In genomic region chr14:68911594-68912227, GRCh38 we compare ENCODE assay signal across 8 cellular contexts.
DNase-seq lines count a peak whose midpoint lies in the region; ATAC-seq, FAIRE-seq and TF ChIP-seq lines count a peak whose summit lies in the region.

No MANE protein-coding gene starts in this region.

- ATAC-seq in HG02763 (IDR thresholded peaks at IDR 0.05; ENCODE audit: unreplicated experiment) (peak; percentile 57), GM18867 (IDR thresholded peaks at IDR 0.05; ENCODE audit: unreplicated experiment) (no peak)

- H3K27me3 ChIP-seq in bronchial epithelial cell (ENCODE audit: control insufficient read depth, insufficient read depth, low read length), result no peaks in the 10 kb centered on the region
- no peaks in the 10 kb centered on the region for H3K27me3 ChIP-seq in keratinocyte (ENCODE audit: control insufficient read depth, extremely low read depth, insufficient read depth, low read length)

- no peaks in the 10 kb centered on the region for H3K9me3 ChIP-seq in keratinocyte (ENCODE audit: control insufficient read depth, low read depth, low read length)

- H4K20me1 ChIP-seq in keratinocyte (ENCODE audit: control insufficient read depth, extremely low read depth, insufficient read depth, low read length), result peaks cover 86% of the 10 kb centered on the region

- no peaks in the 10 kb centered on the region for H3K9me1 ChIP-seq in keratinocyte (ENCODE audit: control insufficient read depth, extremely low read depth, insufficient read depth, low read length)

- peaks cover 91% of the 10 kb centered on the region for H3K79me2 ChIP-seq in keratinocyte (ENCODE audit: control insufficient read depth, insufficient read depth, low read length)

- dilution Hi-C loops in keratinocyte (cut with MboI; ENCODE audit: extremely low pct_ligation_motif_present, low sequenced_read_pairs), result no loop called here

- H3K4me3 ChIP-seq in bronchial epithelial cell (ENCODE audit: low read depth, low read length), result no peak overlapping the region
- H3K4me3 ChIP-seq in keratinocyte (ENCODE audit: control insufficient read depth in 2 of 3, extremely low read depth in 1 of 3, insufficient read depth in 2 of 3, low read depth in 1 of 3, low read length in 3 of 3), result no peak overlapping the region

- TF ChIP-seq CTCF in bronchial epithelial cell (IDR thresholded peaks at IDR 0.05; ENCODE audit: insufficient read depth, low read length, severe bottlenecking), result peak; percentile 92
- peak; percentile 95 to 99 (median 95) for TF ChIP-seq CTCF in keratinocyte (optimal IDR thresholded peaks at IDR 0.05 in 1 of 3, IDR thresholded peaks at IDR 0.05 in 1 of 3, conservative IDR thresholded peaks at IDR 0.05 in 1 of 3; ENCODE audit: extremely low read depth in 1 of 3, insufficient read depth in 2 of 3, low read length in 3 of 3)

- H3K4me1 ChIP-seq in keratinocyte (ENCODE audit: control insufficient read depth, extremely low read depth, insufficient read depth, low read length), result no peaks in the 10 kb centered on the region

- H3K27ac ChIP-seq in keratinocyte (ENCODE audit: control insufficient read depth, insufficient read depth, low read length), result no peak overlapping the region

- FAIRE-seq in bronchial epithelial cell (lab: Jason Lieb, UNC), result no peak
- peak; percentile 43 for FAIRE-seq in keratinocyte (lab: Jason Lieb, UNC)

- H3K9ac ChIP-seq in keratinocyte (ENCODE audit: control insufficient read depth, extremely low read depth, insufficient read depth, low read length), result no peak overlapping the region

- H3K4me2 ChIP-seq in keratinocyte (ENCODE audit: control insufficient read depth, extremely low read depth, insufficient read depth, low read depth, low read length), result no peak overlapping the region

- no peak overlapping the region for H2AFZ ChIP-seq in keratinocyte (ENCODE audit: control insufficient read depth, low read length)

- DNase-seq in DMS114 treated with DMSO at 0.1 percent for 48 hours (lab: John Stamatoyannopoulos, UW; ENCODE audit: unreplicated experiment), result peak; percentile 61
- peak; percentile 91 for DNase-seq in NCI-H2227 (lab: John Stamatoyannopoulos, UW; ENCODE audit: unreplicated experiment)
- peak; percentile 45 to 72 (median 52) for DNase-seq in activated CD4-positive, CD25-positive, alpha-beta regulatory T cell (lab: John Stamatoyannopoulos, UW)
- peak; percentile 62 for DNase-seq in bronchial epithelial cell (ENCODE audit: low read depth)
- no peak for DNase-seq in keratinocyte (ENCODE audit: low read depth, low spot score)
- DNase-seq in stimulated activated CD4-positive, alpha-beta T cell treated with anti-CD3 and anti-CD28 coated beads, Interleukin-1b, Interleukin-23, amount 100 ng/mL, for 4 hours (ENCODE audit: low read depth in 2 of 2), result peak; percentile 61 to 81

- H3K36me3 ChIP-seq in bronchial epithelial cell (ENCODE audit: control insufficient read depth, insufficient read depth, low read length) (peaks cover 27% of the 10 kb centered on the region), keratinocyte (ENCODE audit: control insufficient read depth in 2 of 2, extremely low read depth in 1 of 2, insufficient read depth in 2 of 2, low read length in 2 of 2) (peaks cover 48 to 74% of the 10 kb centered on the region in 2 experiments)
